Comparison of ENCODE assay signal across 8 cellular contexts in genomic region chr12:51238037-51238509, GRCh38. TPM values are rescaled to one million over a fixed set of nuclear protein-coding genes. Genes with fewer than 3 reads are reported as not detected.
DNase-seq lines count a peak whose midpoint lies in the region; ATAC-seq and TF ChIP-seq lines count a peak whose summit lies in the region.

No MANE protein-coding gene starts in this region.

- H3K27me3 Mint-ChIP-seq in activated CD4-positive, alpha-beta T cell treated with anti-CD3 and anti-CD28 coated beads, Interleukin-2, amount 10 ng/mL, durations not matched to agents 7 days and 5 days = peaks cover 6% of the 10 kb centered on the region
- no peaks in the 10 kb centered on the region for H3K27me3 Mint-ChIP-seq in activated naive CD8-positive, alpha-beta T cell treated with anti-CD3 and anti-CD28 coated beads, Interleukin-2, amount 50 U/mL, for 24 hours

- peaks cover 36% of the 10 kb centered on the region for H3K36me3 Mint-ChIP-seq in activated CD4-positive, alpha-beta T cell treated with anti-CD3 and anti-CD28 coated beads, Interleukin-2, amount 10 ng/mL, durations not matched to agents 7 days and 5 days (ENCODE audit: low read depth)
- peaks cover 27% of the 10 kb centered on the region for H3K36me3 Mint-ChIP-seq in activated naive CD8-positive, alpha-beta T cell treated with anti-CD3 and anti-CD28 coated beads, Interleukin-2, amount 50 U/mL, for 24 hours (ENCODE audit: low read depth)

- H3K27me3 ChIP-seq in HUES48 (ENCODE audit: control insufficient read depth, insufficient read depth, low read length) (no peaks in the 10 kb centered on the region), thoracic aorta (replicated peaks; ENCODE audit: insufficient read depth) (no peaks in the 10 kb centered on the region)

- H3K4me1 Mint-ChIP-seq in activated CD4-positive, alpha-beta T cell treated with anti-CD3 and anti-CD28 coated beads, Interleukin-2, amount 10 ng/mL, durations not matched to agents 7 days and 5 days = peaks cover 39% of the 10 kb centered on the region
- H3K4me1 Mint-ChIP-seq in activated naive CD8-positive, alpha-beta T cell treated with anti-CD3 and anti-CD28 coated beads, Interleukin-2, amount 50 U/mL, for 24 hours = peaks cover 34% of the 10 kb centered on the region

- intact Hi-C loops in left colon (cut with DNase I, micrococcal nuclease) = no loop called here

- H3K9me3 Mint-ChIP-seq in activated CD4-positive, alpha-beta T cell treated with anti-CD3 and anti-CD28 coated beads, Interleukin-2, amount 10 ng/mL, durations not matched to agents 7 days and 5 days = no peaks in the 10 kb centered on the region
- H3K9me3 Mint-ChIP-seq in activated naive CD8-positive, alpha-beta T cell treated with anti-CD3 and anti-CD28 coated beads, Interleukin-2, amount 50 U/mL, for 24 hours = no peaks in the 10 kb centered on the region

- no peak for TF ChIP-seq CTCF in thoracic aorta (IDR thresholded peaks at IDR 0.05)

- POLR2A ChIA-PET in activated CD4-positive, alpha-beta T cell treated with anti-CD3 and anti-CD28 coated beads, Interleukin-2, amount 10 ng/mL, durations not matched to agents 7 days and 5 days (lab: Charles Lee) = interaction anchor here (0.6 to 1.3 kb wide), 4 partner anchors 20 to 190 kb away, joined by 3 to 6 read pairs (median 4); partner anchors contain the start of genes CSRNP2, LETMD1 and POU6F1

- H3K27ac ChIP-seq in HUES48 (ENCODE audit: low read depth, low read length) (peak overlapping the region; percentile 86), thoracic aorta (peak overlapping the region in 1 of 2 donors; percentile 99)

- H3K9ac ChIP-seq in HUES48 (ENCODE audit: low read depth, low read length) = peak overlapping the region; percentile 58

- H3K4me3 Mint-ChIP-seq in activated CD4-positive, alpha-beta T cell treated with anti-CD3 and anti-CD28 coated beads, Interleukin-2, amount 10 ng/mL, durations not matched to agents 7 days and 5 days = peak overlapping the region; percentile 95
- peak overlapping the region; percentile 96 for H3K4me3 Mint-ChIP-seq in activated naive CD8-positive, alpha-beta T cell treated with anti-CD3 and anti-CD28 coated beads, Interleukin-2, amount 50 U/mL, for 24 hours

- H3K27ac Mint-ChIP-seq in activated CD4-positive, alpha-beta T cell treated with anti-CD3 and anti-CD28 coated beads, Interleukin-2, amount 10 ng/mL, durations not matched to agents 7 days and 5 days = peak overlapping the region; percentile 100
- H3K27ac Mint-ChIP-seq in activated naive CD8-positive, alpha-beta T cell treated with anti-CD3 and anti-CD28 coated beads, Interleukin-2, amount 50 U/mL, for 24 hours = peak overlapping the region; percentile 99

- no peaks in the 10 kb centered on the region for H3K9me3 ChIP-seq in HUES48 (ENCODE audit: control insufficient read depth, insufficient read depth, low read length)
- H3K9me3 ChIP-seq in thoracic aorta = no peaks in the 10 kb centered on the region

- no peak for DNase-seq in activated CD4-positive, alpha-beta T cell treated with anti-CD3 and anti-CD28 coated beads, Interleukin-2, amount 10 ng/mL, durations not matched to agents 7 days and 5 days
- DNase-seq in activated CD4-positive, alpha-beta T cell treated with anti-CD3 and anti-CD28 coated beads for 4 hours = no peak
- no peak for DNase-seq in activated naive CD8-positive, alpha-beta T cell treated with anti-CD3 and anti-CD28 coated beads, Interleukin-2, amount 50 U/mL, for 24 hours
- DNase-seq in left colon (no peak), thoracic aorta (ENCODE audit: low spot score) (no peak)

- CTCF ChIA-PET in activated CD4-positive, alpha-beta T cell treated with anti-CD3 and anti-CD28 coated beads, Interleukin-2, amount 10 ng/mL, durations not matched to agents 7 days and 5 days (lab: Charles Lee) = interaction anchor here (0.7 to 1.9 kb wide), 10 partner anchors 8 to 195 kb away, joined by 3 to 8 read pairs (median 4); no protein-coding TSS in a partner anchor

- H3K4me3 ChIP-seq in HUES48 (ENCODE audit: low read depth, low read length) = peak overlapping the region; percentile 100
- H3K4me3 ChIP-seq in thoracic aorta = peak overlapping the region; percentile 95

- no peak for ATAC-seq in activated naive CD8-positive, alpha-beta T cell treated with anti-CD3 and anti-CD28 coated beads, Interleukin-2, amount 50 U/mL, for 24 hours
- ATAC-seq in left colon (peak; percentile 41), thoracic aorta (ENCODE audit: insufficient number of reproducible peaks, low FRiP score, low read depth) (no peak), HG02884 (IDR thresholded peaks at IDR 0.05; ENCODE audit: unreplicated experiment) (no peak), GM18519 (IDR thresholded peaks at IDR 0.05; ENCODE audit: low FRiP score, unreplicated experiment) (no peak)

- H3K36me3 ChIP-seq in HUES48 (ENCODE audit: control insufficient read depth, insufficient read depth, low read length) (peaks cover 31% of the 10 kb centered on the region), thoracic aorta (peaks cover 16% of the 10 kb centered on the region)

- H3K4me1 ChIP-seq in HUES48 (ENCODE audit: control insufficient read depth, insufficient read depth, low read length) = peaks cover 10% of the 10 kb centered on the region; the same call in 1 of the 2 replicates
- H3K4me1 ChIP-seq in thoracic aorta (ENCODE audit: control insufficient read depth in 1 of 2, low read depth in 2 of 2) = peaks cover 19 to 24% of the 10 kb centered on the region in 2 donors

RNA-seq across cellular contexts. Expression of gene DAZAP2, which starts 0.6 kb away (rescaled TPM):
- total RNA-seq in activated CD4-positive, alpha-beta T cell treated with anti-CD3 and anti-CD28 coated beads, Interleukin-2, amount 10 ng/mL, durations not matched to agents 7 days and 5 days = 100 to 1,000 TPM; 219 to 260 TPM
- 100 to 1,000 TPM; 300 to 304 TPM for total RNA-seq in left colon
- 100 to 1,000 TPM; 208 to 344 TPM for total RNA-seq in thoracic aorta

RNA-seq across cellular contexts. Expression of gene POU6F1, which starts 20.2 kb away (rescaled TPM):
- 1 to 10 TPM; 4.7 to 6.3 TPM for total RNA-seq in activated CD4-positive, alpha-beta T cell treated with anti-CD3 and anti-CD28 coated beads, Interleukin-2, amount 10 ng/mL, durations not matched to agents 7 days and 5 days
- total RNA-seq in left colon (1 to 10 TPM; 6.3 to 6.9 TPM), thoracic aorta (10 to 100 TPM; 14.5 to 17.1 TPM)

RNA-seq across cellular contexts. Expression of gene SMAGP, which starts 32.1 kb away (rescaled TPM):
- 1 to 10 TPM; 1.6 to 1.7 TPM for total RNA-seq in activated CD4-positive, alpha-beta T cell treated with anti-CD3 and anti-CD28 coated beads, Interleukin-2, amount 10 ng/mL, durations not matched to agents 7 days and 5 days
- total RNA-seq in left colon (100 to 1,000 TPM in 1 of 2 donors, 10 to 100 TPM in 1; 77.3 to 102 TPM), thoracic aorta (1 to 10 TPM; 7.6 to 7.8 TPM)

Comparison
In these comparisons a context has a peak if more than half of its experiments do, and no peak if none do; other contexts are left out.
1. RNA of gene SMAGP, which starts 32.1 kb away (total RNA-seq): 77.3 to 102 TPM in left colon; 7.6 to 7.8 TPM in thoracic aorta and 1.6 to 1.7 TPM in activated CD4-positive, alpha-beta T cell treated with anti-CD3 and anti-CD28 coated beads, Interleukin-2, amount 10 ng/mL, durations not matched to agents 7 days and 5 days; every median in the first group is over 4 times any median in the second.